15 cellular contexts compared by ENCODE assay signal in genomic region chr21:45392206-45392971, GRCh38.
"Had no signal": no experiment of that assay in that cellular context is flagged by ENCODE, and none has a peak within 500 bp of the region (broad histone marks: within the 10 kb centered on the region; RNA-seq: fewer than 3 reads in every experiment).

No MANE protein-coding gene starts in this region.

- H3K9me3 Mint-ChIP-seq: activated naive CD8-positive, alpha-beta T cell treated with anti-CD3 and anti-CD28 coated beads, Interleukin-2, amount 50 U/mL, for 24 hours; activated T-cell treated with anti-CD3 and anti-CD28 coated beads, Interleukin-2, amount 50 U/mL, for 24 hours; neural progenitor cell had no signal

- H3K4me3 ChIP-seq: gastrocnemius medialis, neural progenitor cell, pancreas, tibial nerve, vagina had no signal

- H3K27me3 ChIP-seq: neural progenitor cell, pancreas, tibial nerve, vagina had no signal

- H3K36me3 ChIP-seq: gastrocnemius medialis, neural progenitor cell, pancreas, tibial nerve, vagina had no signal

- H3K9ac ChIP-seq: neural progenitor cell had no signal

- H3K9me3 ChIP-seq: gastrocnemius medialis, pancreas, tibial nerve, vagina had no signal

- H3K27ac Mint-ChIP-seq: activated naive CD8-positive, alpha-beta T cell treated with anti-CD3 and anti-CD28 coated beads, Interleukin-2, amount 50 U/mL, for 24 hours; activated T-cell treated with anti-CD3 and anti-CD28 coated beads, Interleukin-2, amount 50 U/mL, for 24 hours had no signal

- H3K4me2 ChIP-seq: neural progenitor cell had no signal

- H3K36me3 Mint-ChIP-seq: neural progenitor cell had no signal

- H3K4me3 Mint-ChIP-seq: activated naive CD8-positive, alpha-beta T cell treated with anti-CD3 and anti-CD28 coated beads, Interleukin-2, amount 50 U/mL, for 24 hours; activated T-cell treated with anti-CD3 and anti-CD28 coated beads, Interleukin-2, amount 50 U/mL, for 24 hours had no signal

- H3K4me1 ChIP-seq: neural progenitor cell, pancreas had no signal

- H2AFZ ChIP-seq: neural progenitor cell had no signal

- H3K27ac ChIP-seq: gastrocnemius medialis, neural progenitor cell, pancreas, tibial nerve, vagina had no signal

- ATAC-seq: activated naive CD8-positive, alpha-beta T cell treated with anti-CD3 and anti-CD28 coated beads, Interleukin-2, amount 50 U/mL, for 24 hours; gastrocnemius medialis; left lobe of liver; pancreas had no signal

- H3K27me3 Mint-ChIP-seq: activated naive CD8-positive, alpha-beta T cell treated with anti-CD3 and anti-CD28 coated beads, Interleukin-2, amount 50 U/mL, for 24 hours had no signal

- DNase-seq: activated CD4-positive, alpha-beta T cell treated with anti-CD3 and anti-CD28 coated beads, Interleukin-2, amount 50 U/mL, for 48 hours; activated gamma-delta T cell treated with Interleukin-2 at 50 U/mL for 16 hours; activated naive CD8-positive, alpha-beta T cell treated with anti-CD3 and anti-CD28 coated beads, Interleukin-2, amount 50 U/mL, for 24 hours; activated T-cell treated with anti-CD3 and anti-CD28 coated beads, Interleukin-2, amount 50 U/mL, for 24 hours; small intestine; stimulated activated CD4-positive, alpha-beta T cell treated with anti-CD3 and anti-CD28 coated beads, Interleukin-4, amount 100 ng/mL, for 4 hours; stimulated activated CD8-positive, alpha-beta memory T cell treated with anti-CD3 and anti-CD28 coated beads, Interleukin-4, amount 100 ng/mL, for 48 hours; stimulated activated naive CD4-positive, alpha-beta T cell treated with Interleukin-2 at 50 U/mL for 16 hours; substantia nigra had no signal
